Comparison of ENCODE assay signal across 20 cellular contexts in the genomic region with DNA sequence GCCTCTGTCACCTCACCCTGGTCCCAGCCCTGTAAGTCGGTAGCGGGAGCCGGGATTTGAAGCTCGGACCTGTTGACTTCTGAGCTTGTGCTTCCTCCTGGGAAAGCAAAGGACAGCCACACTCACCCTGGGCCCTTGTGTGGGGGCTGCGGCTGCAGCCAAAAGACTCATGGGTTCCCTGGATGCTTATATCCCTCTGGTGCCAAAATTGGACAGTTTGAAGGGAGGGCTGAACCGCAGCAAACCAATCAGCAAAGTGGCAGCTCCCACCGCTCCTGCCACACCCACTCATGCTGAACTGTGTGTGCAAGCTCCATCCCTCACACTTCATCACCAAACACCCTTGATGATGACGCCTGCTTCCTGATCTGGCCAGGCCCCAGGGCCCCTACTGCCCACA. TPM values are rescaled to one million over a fixed set of nuclear protein-coding genes. Genes with fewer than 3 reads are reported as not detected.
"Had no signal": no experiment of that assay in that cellular context is flagged by ENCODE, and none has a peak within 500 bp of the region (broad histone marks: within the 10 kb centered on the region; RNA-seq: fewer than 3 reads in every experiment).

No MANE protein-coding gene starts in this region.

- H3K36me3 ChIP-seq: ascending aorta, cardiac muscle cell, colonic mucosa, gastrocnemius medialis had no signal

- H3K27me3 ChIP-seq: ascending aorta, cardiac muscle cell, colonic mucosa, gastrocnemius medialis had no signal

- ATAC-seq: gastrocnemius medialis; left colon; natural killer cell; psoas muscle; stimulated activated naive CD8-positive, alpha-beta T cell treated with anti-CD3 and anti-CD28 coated beads, Interleukin-15, Interleukin-2, amounts not matched to agents 100 U/mL and 50 U/mL, for 24 hours; T-cell had no signal

- DNase-seq: activated CD4-positive, alpha-beta memory T cell treated with anti-CD3 and anti-CD28 coated beads, Interleukin-2, amount 10 ng/mL, durations not matched to agents 7 days and 5 days; activated CD8-positive, alpha-beta memory T cell treated with anti-CD3 and anti-CD28 coated beads, Interleukin-2, amount 50 U/mL, for 4 hours; activated naive CD4-positive, alpha-beta T cell; colonic mucosa; effector CD4-positive, alpha-beta T cell; gastrocnemius medialis; left colon; natural killer cell; nucleus accumbens; psoas muscle; stimulated activated CD4-positive, alpha-beta T cell treated with anti-CD3 and anti-CD28 coated beads, Interleukin-2, amount 100 ng/mL, for 48 hours; stimulated activated CD8-positive, alpha-beta memory T cell treated with anti-CD3 and anti-CD28 coated beads, Interleukin-4, amount 100 ng/mL, for 48 hours; stimulated activated naive CD8-positive, alpha-beta T cell treated with anti-CD3 and anti-CD28 coated beads, Interleukin-15, Interleukin-2, amounts not matched to agents 100 U/mL and 50 U/mL, for 24 hours; T-cell; T1000 had no signal

- H3K27me3 Mint-ChIP-seq: T-cell had no signal

- H3K4me1 Mint-ChIP-seq: activated CD4-positive, alpha-beta memory T cell treated with anti-CD3 and anti-CD28 coated beads, Interleukin-2, amount 10 ng/mL, durations not matched to agents 7 days and 5 days; memory B cell had no signal

- H3K4me3 Mint-ChIP-seq: activated CD4-positive, alpha-beta memory T cell treated with anti-CD3 and anti-CD28 coated beads, Interleukin-2, amount 10 ng/mL, durations not matched to agents 7 days and 5 days; memory B cell; natural killer cell; T-cell had no signal

- H3K9me3 ChIP-seq: ascending aorta, colonic mucosa, gastrocnemius medialis, psoas muscle had no signal

- H3K4me3 ChIP-seq: ascending aorta, cardiac muscle cell, colonic mucosa, gastrocnemius medialis, psoas muscle had no signal

- H3K27ac ChIP-seq: cardiac muscle cell, colonic mucosa, gastrocnemius medialis, psoas muscle had no signal

- H3K9me3 Mint-ChIP-seq: activated CD4-positive, alpha-beta memory T cell treated with anti-CD3 and anti-CD28 coated beads, Interleukin-2, amount 10 ng/mL, durations not matched to agents 7 days and 5 days; memory B cell; natural killer cell; T-cell had no signal

- H3K36me3 Mint-ChIP-seq: memory B cell, natural killer cell, T-cell had no signal

- H3K27ac Mint-ChIP-seq: activated CD4-positive, alpha-beta memory T cell treated with anti-CD3 and anti-CD28 coated beads, Interleukin-2, amount 10 ng/mL, durations not matched to agents 7 days and 5 days; memory B cell; natural killer cell; T-cell had no signal

RNA-seq across cellular contexts. Expression of a gene that starts 3.9 kb away (rescaled TPM):
- total RNA-seq: activated CD4-positive, alpha-beta memory T cell treated with anti-CD3 and anti-CD28 coated beads, Interleukin-2, amount 10 ng/mL, durations not matched to agents 7 days and 5 days; cardiac muscle cell; endothelial cell of umbilical vein; natural killer cell; temporal lobe had no signal

RNA-seq across cellular contexts. Expression of a gene that starts 34.4 kb away (rescaled TPM):
- total RNA-seq: activated CD4-positive, alpha-beta memory T cell treated with anti-CD3 and anti-CD28 coated beads, Interleukin-2, amount 10 ng/mL, durations not matched to agents 7 days and 5 days; cardiac muscle cell; endothelial cell of umbilical vein; natural killer cell; temporal lobe had no signal
